8 cellular contexts compared by ENCODE assay signal in the genomic region with DNA sequence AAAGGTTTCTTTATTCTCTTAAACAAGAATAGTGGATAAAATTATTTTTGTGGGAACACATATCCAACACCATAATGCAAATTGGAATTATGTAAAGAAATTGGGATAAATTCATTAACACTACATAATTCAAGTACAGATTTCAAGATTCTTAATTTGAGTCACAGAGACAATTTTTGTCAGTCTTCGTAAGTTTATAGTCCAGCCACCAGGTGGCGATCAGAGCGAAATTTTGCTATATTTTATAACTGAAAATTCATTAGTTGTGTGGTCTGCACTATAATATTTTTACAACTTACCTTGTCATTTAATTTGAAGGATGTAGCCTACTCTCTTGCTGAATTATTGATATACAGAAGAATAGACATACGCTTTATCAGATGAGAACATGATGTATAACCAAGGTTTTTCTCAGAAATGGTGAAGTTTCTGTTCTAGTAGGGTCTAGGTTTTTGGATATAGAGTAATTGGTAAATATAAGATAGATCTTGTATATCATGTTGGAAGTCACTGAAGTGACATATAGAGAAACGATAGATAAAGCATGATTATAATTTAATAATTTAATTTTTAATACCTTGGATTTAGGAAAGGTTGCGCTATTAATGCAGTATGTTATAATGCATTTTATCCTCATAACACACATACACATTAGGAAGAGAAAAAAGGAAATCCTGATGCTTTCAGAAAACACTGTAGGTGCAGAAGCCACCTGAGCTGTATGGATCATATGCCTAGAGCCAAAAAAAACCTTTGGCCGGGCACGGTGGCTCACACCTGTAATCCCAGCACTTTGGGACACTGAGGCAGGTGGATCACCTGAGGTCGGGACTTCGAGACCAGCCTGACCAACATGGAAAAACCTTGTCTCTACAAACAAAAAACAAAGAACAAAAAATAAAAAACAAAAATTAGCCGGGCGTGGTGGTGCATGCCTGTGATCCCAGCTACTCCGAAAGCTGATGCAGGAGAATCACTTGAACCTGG. TPM values are rescaled to one million over a fixed set of nuclear protein-coding genes. Genes with fewer than 3 reads are reported as not detected.
DNase-seq lines count a peak whose midpoint lies in the region; ATAC-seq and TF ChIP-seq lines count a peak whose summit lies in the region.

No MANE protein-coding gene starts in this region.

- no peaks in the 10 kb centered on the region for H3K27me3 ChIP-seq in Peyer's patch
- no peaks in the 10 kb centered on the region for H3K27me3 ChIP-seq in kidney epithelial cell (ENCODE audit: control insufficient read depth, insufficient read depth, low read length)

- DNase-seq in NCI-H1417 (lab: John Stamatoyannopoulos, UW): peak in 2 of 3 experiments; percentile 2 to 59
- DNase-seq in NCI-H1417 treated with DMSO at 0.1 percent for 48 hours (lab: John Stamatoyannopoulos, UW): no peak
- DNase-seq in Peyer's patch: peak in 2 of 3 donors; percentile 49 to 65
- peak; percentile 22 for DNase-seq in astrocyte of the cerebellum (ENCODE audit: low read depth)
- DNase-seq in kidney epithelial cell (ENCODE audit: low read depth): no peak
- DNase-seq in stimulated activated CD8-positive, alpha-beta memory T cell treated with anti-CD3 and anti-CD28 coated beads, Interleukin-4, amount 100 ng/mL, for 24 hours (ENCODE audit: low read depth): peak; percentile 7

- no peak for TF ChIP-seq POLR2A in Peyer's patch (IDR thresholded peaks at IDR 0.05)

- in situ Hi-C loops in astrocyte of the cerebellum (cut with HindIII; ENCODE audit: low sequenced_read_pairs): no loop called here

- H3K27ac ChIP-seq in Peyer's patch: no peak overlapping the region

- H3K4me3 ChIP-seq in Peyer's patch (no peak overlapping the region), astrocyte of the cerebellum (ENCODE audit: low read depth, low read length) (no peak overlapping the region), kidney epithelial cell (ENCODE audit: low read depth, low read length) (no peak overlapping the region)

- no peaks in the 10 kb centered on the region for H3K4me1 ChIP-seq in Peyer's patch

- peak; percentile 30 to 81 (median 78) for TF ChIP-seq CTCF in Peyer's patch (IDR thresholded peaks at IDR 0.05)
- peak; percentile 45 for TF ChIP-seq CTCF in astrocyte of the cerebellum (IDR thresholded peaks at IDR 0.05; ENCODE audit: low read depth, low read length, missing control alignments)
- peak; percentile 59 for TF ChIP-seq CTCF in kidney epithelial cell (IDR thresholded peaks at IDR 0.05; ENCODE audit: insufficient read depth, low read length, poor library complexity, severe bottlenecking)

- H3K36me3 ChIP-seq in Peyer's patch (no peaks in the 10 kb centered on the region), kidney epithelial cell (ENCODE audit: control insufficient read depth, insufficient read depth, low read length) (no peaks in the 10 kb centered on the region)

- ATAC-seq in HG02798 (IDR thresholded peaks at IDR 0.05; ENCODE audit: poor library complexity, unreplicated experiment) (peak; percentile 60), GM18870 (IDR thresholded peaks at IDR 0.05; ENCODE audit: unreplicated experiment) (no peak)

- no peaks in the 10 kb centered on the region for H3K9me3 ChIP-seq in Peyer's patch

RNA-seq across cellular contexts. Expression of gene PLSCR4, which starts 31.7 kb away (rescaled TPM):
- total RNA-seq in Peyer's patch: 10 to 100 TPM; 22.8 to 27.5 (median 25.7) TPM
- total RNA-seq in kidney epithelial cell: 1.7 and 3.6 TPM in 2 replicates

RNA-seq across cellular contexts. Expression of gene PLOD2, which starts 58.2 kb away (rescaled TPM):
- total RNA-seq in Peyer's patch (10 to 100 TPM in 3 of 4 donors, 1 to 10 TPM in 1; 9.9 to 78.8 (median 56.0) TPM), kidney epithelial cell (32.5 and 38.5 TPM in 2 replicates)

Comparison
In these comparisons a context has a peak if more than half of its experiments do, and no peak if none do; other contexts are left out.
1. DNase-seq: peak in NCI-H1417 (2 of 3), Peyer's patch (2 of 3), astrocyte of the cerebellum (single experiment) and stimulated activated CD8-positive, alpha-beta memory T cell treated with anti-CD3 and anti-CD28 coated beads, Interleukin-4, amount 100 ng/mL, for 24 hours (single experiment); none in NCI-H1417 treated with DMSO at 0.1 percent for 48 hours (single experiment) and kidney epithelial cell (single experiment).
2. Peak in every context shown above with its lines, with median percentiles within 50 percentile points of each other: CTCF ChIP-seq.